Comparison of ENCODE assay signal across 14 cellular contexts in genomic region chr7:79495544-79496272, GRCh38. TPM values are rescaled to one million over a fixed set of nuclear protein-coding genes. Genes with fewer than 3 reads are reported as not detected.
DNase-seq lines count a peak whose midpoint lies in the region; ATAC-seq and TF ChIP-seq lines count a peak whose summit lies in the region.
"Had no signal": no experiment of that assay in that cellular context is flagged by ENCODE, and none has a peak within 500 bp of the region (broad histone marks: within the 10 kb centered on the region; RNA-seq: fewer than 3 reads in every experiment).

No MANE protein-coding gene starts in this region.

- H3K4me1 Mint-ChIP-seq in Caco-2 (ENCODE audit: low read depth, unreplicated experiment), result peaks cover 16% of the 10 kb centered on the region
- H3K4me1 Mint-ChIP-seq in chondrocyte (ENCODE audit: low read depth), result peaks cover 12% of the 10 kb centered on the region
- peaks cover 8% of the 10 kb centered on the region for H3K4me1 Mint-ChIP-seq in mesothelial cell of epicardium
- H3K4me1 Mint-ChIP-seq: activated naive CD4-positive, alpha-beta T cell treated with anti-CD3 and anti-CD28 coated beads, Interleukin-2, amount 50 U/mL, for 24 hours; memory B cell had no signal

- H3K9me3 Mint-ChIP-seq in Caco-2 (ENCODE audit: unreplicated experiment), result peaks cover 24% of the 10 kb centered on the region
- H3K9me3 Mint-ChIP-seq in chondrocyte (ENCODE audit: low read depth), result no peaks in the 10 kb centered on the region
- H3K9me3 Mint-ChIP-seq in mesothelial cell of epicardium, result peaks cover 16% of the 10 kb centered on the region
- H3K9me3 Mint-ChIP-seq: activated naive CD4-positive, alpha-beta T cell treated with anti-CD3 and anti-CD28 coated beads, Interleukin-2, amount 50 U/mL, for 24 hours had no signal

- H2AFZ ChIP-seq in PC-9, result no peak overlapping the region

- no peaks in the 10 kb centered on the region for H3K36me3 ChIP-seq in Caco-2 (ENCODE audit: control insufficient read depth, insufficient read depth, low read length)
- no peaks in the 10 kb centered on the region for H3K36me3 ChIP-seq in psoas muscle (ENCODE audit: insufficient read depth in 1 of 2, low read depth in 1 of 2)
- H3K36me3 ChIP-seq in PC-9 (ENCODE audit: low read depth), result no peaks in the 10 kb centered on the region
- H3K36me3 ChIP-seq: HAP-1, tibial artery had no signal

- H3K27ac ChIP-seq in psoas muscle (no peak overlapping the region), PC-9 (no peak overlapping the region)
- H3K27ac ChIP-seq: tibial artery had no signal

- H3K4me1 ChIP-seq in Caco-2 (peaks cover 17% of the 10 kb centered on the region), psoas muscle (no peaks in the 10 kb centered on the region), PC-9 (replicated peaks; ENCODE audit: insufficient read depth) (no peaks in the 10 kb centered on the region)
- H3K4me1 ChIP-seq: HAP-1, tibial artery had no signal

- TF ChIP-seq CTCF in Caco-2 (IDR thresholded peaks at IDR 0.05; ENCODE audit: insufficient read depth in 1 of 2, low read depth in 1 of 2, low read length in 1 of 2, severe bottlenecking in 1 of 2, unreplicated experiment in 1 of 2) (no peak), chondrocyte (IDR thresholded peaks at IDR 0.05) (no peak), mesothelial cell of epicardium (IDR thresholded peaks at IDR 0.05; ENCODE audit: unreplicated experiment) (no peak), psoas muscle (IDR thresholded peaks at IDR 0.05) (no peak), PC-9 (conservative IDR thresholded peaks at IDR 0.05) (no peak)

- H3K27me3 Mint-ChIP-seq in Caco-2 (ENCODE audit: insufficient read depth, unreplicated experiment) (no peaks in the 10 kb centered on the region), chondrocyte (ENCODE audit: low read depth) (no peaks in the 10 kb centered on the region), mesothelial cell of epicardium (ENCODE audit: low read depth) (no peaks in the 10 kb centered on the region)
- H3K27me3 Mint-ChIP-seq: activated naive CD4-positive, alpha-beta T cell treated with anti-CD3 and anti-CD28 coated beads, Interleukin-2, amount 50 U/mL, for 24 hours; memory B cell had no signal

- no peak for ATAC-seq in psoas muscle
- ATAC-seq in HG02623 (IDR thresholded peaks at IDR 0.05; ENCODE audit: unreplicated experiment), result no peak

- no peaks in the 10 kb centered on the region for H4K20me1 ChIP-seq in PC-9 (ENCODE audit: insufficient read depth)

- H3K79me2 ChIP-seq in PC-9 (ENCODE audit: low read depth), result no peaks in the 10 kb centered on the region

- 64 to 68% (median 64%) methylated on average over 6 of the region's 6 CpGs for WGBS in psoas muscle, 3 donors

- DNase-seq in Caco-2 (no peak), NCI-H226 (peak; percentile 87), chondrocyte (ENCODE audit: low spot score) (no peak), mesothelial cell of epicardium (ENCODE audit: low spot score in 2 of 2, unreplicated experiment in 2 of 2) (no peak), psoas muscle (no peak), head of caudate nucleus (no peak), PC-9 (no peak)
- DNase-seq: AML-193, MV-4-11, tibial artery had no signal

- no peak overlapping the region for H3K4me3 ChIP-seq in Caco-2 (ENCODE audit: low read depth, low read length)
- H3K4me3 ChIP-seq in psoas muscle, result no peak overlapping the region
- no peak overlapping the region for H3K4me3 ChIP-seq in PC-9
- H3K4me3 ChIP-seq: HAP-1, tibial artery had no signal

- H3K4me3 Mint-ChIP-seq in Caco-2 (ENCODE audit: unreplicated experiment) (no peak overlapping the region), chondrocyte (ENCODE audit: unreplicated experiment) (no peak overlapping the region), mesothelial cell of epicardium (no peak overlapping the region)
- H3K4me3 Mint-ChIP-seq: activated naive CD4-positive, alpha-beta T cell treated with anti-CD3 and anti-CD28 coated beads, Interleukin-2, amount 50 U/mL, for 24 hours; memory B cell had no signal

- no peak overlapping the region for H3K4me2 ChIP-seq in PC-9

- H3F3A ChIP-seq in PC-9 (ENCODE audit: insufficient read depth, low read depth), result no peaks in the 10 kb centered on the region

- BruUV-seq in Caco-2 (replicated peaks; lab: Mats Ljungman, UMichigan) (no TSS peak), PC-9 (replicated peaks; lab: Mats Ljungman, UMichigan) (no TSS peak)

- CTCF ChIA-PET in Caco-2 (lab: Charles Lee) (no interaction called here), PC-9 (lab: Charles Lee) (no interaction called here)

- POLR2A ChIA-PET in Caco-2 (lab: Charles Lee), result no interaction called here
- POLR2A ChIA-PET in PC-9 (lab: Charles Lee; ENCODE audit: unreplicated experiment), result interaction anchor here (0.6 kb wide), 1 partner anchor 753 kb away, joined by 4 read pairs; no protein-coding TSS in a partner anchor

- intact Hi-C loops in Caco-2 (cut with micrococcal nuclease; ENCODE audit: unreplicated experiment), result loop anchor here (1.0 kb wide), 1 partner anchor 12 kb away; no protein-coding TSS in a partner anchor
- intact Hi-C loops in psoas muscle (cut with DNase I), result no loop called here
- intact Hi-C loops in head of caudate nucleus (cut with DNase I), result no loop called here
- intact Hi-C loops in PC-9 (cut with micrococcal nuclease; ENCODE audit: unreplicated experiment), result no loop called here

- H3K9me3 ChIP-seq in Caco-2, result no peaks in the 10 kb centered on the region
- no peaks in the 10 kb centered on the region for H3K9me3 ChIP-seq in psoas muscle
- no peaks in the 10 kb centered on the region for H3K9me3 ChIP-seq in PC-9 (ENCODE audit: insufficient read depth, low read depth)
- H3K9me3 ChIP-seq: HAP-1, tibial artery had no signal

- H3K36me3 Mint-ChIP-seq in Caco-2 (ENCODE audit: insufficient read depth, unreplicated experiment) (no peaks in the 10 kb centered on the region), chondrocyte (ENCODE audit: low read depth) (no peaks in the 10 kb centered on the region), mesothelial cell of epicardium (no peaks in the 10 kb centered on the region)
- H3K36me3 Mint-ChIP-seq: activated naive CD4-positive, alpha-beta T cell treated with anti-CD3 and anti-CD28 coated beads, Interleukin-2, amount 50 U/mL, for 24 hours; memory B cell had no signal

- H3K27me3 ChIP-seq in Caco-2 (replicated peaks; ENCODE audit: control insufficient read depth, insufficient read depth, low read length), result no peaks in the 10 kb centered on the region
- H3K27me3 ChIP-seq in psoas muscle (ENCODE audit: insufficient read depth in 3 of 3, low read length in 2 of 3), result peaks cover 0 to 3% (median 0%) of the 10 kb centered on the region in 3 donors
- no peaks in the 10 kb centered on the region for H3K27me3 ChIP-seq in PC-9 (ENCODE audit: insufficient read depth, low read depth)
- H3K27me3 ChIP-seq: tibial artery had no signal

- peak overlapping the region; percentile 67 for H3K27ac Mint-ChIP-seq in Caco-2 (ENCODE audit: unreplicated experiment)
- peak overlapping the region; percentile 81 for H3K27ac Mint-ChIP-seq in chondrocyte (ENCODE audit: unreplicated experiment)
- H3K27ac Mint-ChIP-seq in mesothelial cell of epicardium, result peak overlapping the region; percentile 96
- H3K27ac Mint-ChIP-seq: activated naive CD4-positive, alpha-beta T cell treated with anti-CD3 and anti-CD28 coated beads, Interleukin-2, amount 50 U/mL, for 24 hours; memory B cell had no signal

- no peaks in the 10 kb centered on the region for H3K9me2 ChIP-seq in PC-9 (ENCODE audit: insufficient read depth)

RNA-seq across cellular contexts. Expression of gene MAGI2, which starts 42.2 kb away (rescaled TPM):
- total RNA-seq in Caco-2 (2022) (0.19 and 0.25 TPM in 2 replicates), chondrocyte (5.8 to 11.8 TPM (median 6.0 TPM) in 3 replicates), mesothelial cell of epicardium (36.9 to 38.4 TPM (median 37.8 TPM) in 3 replicates), psoas muscle (1 to 10 TPM; 1.3 to 2.5 (median 2.4) TPM), PC-9 (2021) (0.92 and 1.6 TPM in 2 replicates)
- 1 to 10 TPM in 1 of 3 donors, under 1 TPM in 2; 0.46 to 1.4 (median 0.53) TPM for polyA plus RNA-seq in psoas muscle
